Comparison of ENCODE assay signal across 8 cellular contexts in the genomic region with DNA sequence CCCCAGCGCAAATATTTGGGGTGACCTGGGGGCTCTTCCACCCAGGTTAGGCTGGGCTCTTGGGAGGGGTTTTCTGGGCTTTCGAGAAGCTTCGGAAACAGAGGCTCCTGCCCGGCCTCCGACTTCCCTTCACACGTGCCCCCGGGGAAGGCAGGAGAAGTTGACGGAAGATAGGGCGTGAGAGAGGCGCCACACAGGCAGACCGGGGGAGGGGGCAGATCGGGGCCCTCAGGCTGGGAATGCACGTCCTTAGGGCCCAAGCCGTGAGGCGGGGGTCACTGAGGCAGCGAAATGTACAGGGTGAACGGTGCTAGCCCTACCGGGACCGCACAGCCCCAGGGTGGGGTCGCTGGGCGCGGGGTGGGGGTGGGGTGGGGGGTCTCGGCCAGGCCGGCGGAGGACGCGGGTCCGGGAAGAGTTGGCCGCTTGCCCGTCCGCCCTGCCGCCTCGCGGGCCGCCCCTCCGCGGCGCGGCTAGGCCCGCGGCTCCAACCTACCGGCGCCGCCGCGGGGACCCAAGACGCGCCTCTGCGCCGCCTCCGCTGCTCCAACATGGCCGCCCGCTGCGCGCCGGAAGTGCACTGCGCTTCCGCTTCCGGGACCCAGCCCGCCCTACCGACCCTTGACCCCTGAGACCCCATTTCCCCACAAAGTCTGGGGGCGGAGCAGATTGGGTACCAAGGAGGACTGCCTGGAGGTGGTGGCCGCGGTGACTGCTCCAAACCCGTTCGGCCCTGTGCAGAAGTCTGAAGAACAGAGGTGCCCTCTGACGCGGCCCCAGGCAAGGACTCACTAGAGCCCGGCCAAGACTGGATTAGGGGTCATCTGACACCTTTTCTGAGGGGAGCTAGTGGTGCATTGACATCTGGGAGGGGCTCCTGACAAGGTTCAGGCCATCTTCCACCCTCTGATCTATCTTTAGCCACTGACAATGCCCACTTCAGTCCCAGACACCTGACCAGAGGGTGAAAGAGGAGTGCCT. TPM values are rescaled to one million over a fixed set of nuclear protein-coding genes. Genes with fewer than 3 reads are reported as not detected.
DNase-seq lines count a peak whose midpoint lies in the region; TF ChIP-seq lines count a peak whose summit lies in the region.

A gene (minus strand): TSS at position 561 of the 981 bp plus-strand sequence. CDS start 2,123 bp downstream, outside the sequence.

- H3K9me3 ChIP-seq in neuronal stem cell (replicated peaks in 1 of 2; ENCODE audit: control insufficient read depth in 2 of 2, insufficient read depth in 1 of 2, low read depth in 1 of 2, low read length in 2 of 2) (peaks cover 0 to 6% of the 10 kb centered on the region in 2 donors), subcutaneous abdominal adipose tissue (ENCODE audit: control insufficient read depth in 5 of 5, low read length in 5 of 5) (no peaks in the 10 kb centered on the region)

- H3K23ac ChIP-seq in neuronal stem cell (ENCODE audit: low read depth, low read length, poor library complexity), result peak within 1 kb of the TSS; percentile 70

- peak within 1 kb of the TSS; percentile 50 for H3K14ac ChIP-seq in neuronal stem cell (ENCODE audit: low read length)

- H2BK120ac ChIP-seq in neuronal stem cell (ENCODE audit: low read depth, low read length), result peak within 1 kb of the TSS; percentile 14

- H4K8ac ChIP-seq in neuronal stem cell (ENCODE audit: low read depth, low read length), result peak within 1 kb of the TSS; percentile 99

- H3K27me3 ChIP-seq in ACC112 (ENCODE audit: insufficient read depth, low read length), result no peaks in the 10 kb centered on the region
- H3K27me3 ChIP-seq in neuronal stem cell (ENCODE audit: control insufficient read depth in 3 of 3, insufficient read depth in 3 of 3, low read depth in 1 of 3, low read length in 3 of 3), result peaks cover 0 to 2% (median 0%) of the 10 kb centered on the region in 3 experiments
- H3K27me3 ChIP-seq in subcutaneous abdominal adipose tissue (ENCODE audit: control insufficient read depth in 5 of 5, insufficient read depth in 4 of 5, low read length in 5 of 5), result no peaks in the 10 kb centered on the region

- peak within 1 kb of the TSS; percentile 95 for H2AK5ac ChIP-seq in neuronal stem cell (ENCODE audit: low read depth, low read length)

- peak within 1 kb of the TSS; percentile 97 for H2BK15ac ChIP-seq in neuronal stem cell (ENCODE audit: low read length)

- peak within 1 kb of the TSS; percentile 41 for H4K91ac ChIP-seq in neuronal stem cell (ENCODE audit: low read depth, low read length, poor library complexity)

- H3K79me1 ChIP-seq in neuronal stem cell (ENCODE audit: low read depth, low read length), result peaks cover 5% of the 10 kb centered on the region

- H3K36me3 ChIP-seq in ACC112 (ENCODE audit: insufficient read depth, low read length) (peaks cover 13% of the 10 kb centered on the region; the same call in 1 of the 2 replicates), neuronal stem cell (replicated peaks in 1 of 2; ENCODE audit: control insufficient read depth in 2 of 2, insufficient read depth in 2 of 2, low read length in 2 of 2) (peaks cover 20 to 39% of the 10 kb centered on the region in 2 donors), subcutaneous abdominal adipose tissue (ENCODE audit: control insufficient read depth in 5 of 5, insufficient read depth in 5 of 5, low read length in 5 of 5) (peaks cover 0 to 32% (median 24%) of the 10 kb centered on the region in 5 donors)

- H3K4ac ChIP-seq in neuronal stem cell (ENCODE audit: low read length), result peak within 1 kb of the TSS; percentile 93

- peak within 1 kb of the TSS; percentile 98 for H2AFZ ChIP-seq in ACC112 (ENCODE audit: low read length, unreplicated experiment)
- H2AFZ ChIP-seq in neuronal stem cell (ENCODE audit: low read length), result peak within 1 kb of the TSS; percentile 90

- peak within 1 kb of the TSS; percentile 95 for H3K18ac ChIP-seq in neuronal stem cell (ENCODE audit: low read length)

- H3K4me1 ChIP-seq in ACC112 (ENCODE audit: control insufficient read depth, insufficient read depth, low read length, unreplicated experiment) (peaks cover 21% of the 10 kb centered on the region), neuronal stem cell (ENCODE audit: control insufficient read depth in 2 of 2, insufficient read depth in 1 of 2, low read depth in 1 of 2, low read length in 2 of 2) (peaks cover 3 to 13% of the 10 kb centered on the region in 2 donors), subcutaneous abdominal adipose tissue (ENCODE audit: control insufficient read depth in 5 of 5, insufficient read depth in 5 of 5, low read length in 5 of 5) (peaks cover 8 to 37% (median 33%) of the 10 kb centered on the region in 5 donors)

- peak; percentile 67 for TF ChIP-seq POLR2A in GM18526 (IDR thresholded peaks at IDR 0.05; ENCODE audit: extremely low read depth, insufficient read length)

- H3K4me3 ChIP-seq in ACC112 (ENCODE audit: low read depth, low read length) (peak within 1 kb of the TSS; percentile 95), neuronal stem cell (ENCODE audit: low read length in 2 of 2) (peak within 1 kb of the TSS; percentile 97 to 98), subcutaneous abdominal adipose tissue (ENCODE audit: low read depth in 1 of 5, low read length in 5 of 5) (peak within 1 kb of the TSS; percentile 75 to 83 (median 80))

- peak within 1 kb of the TSS; percentile 77 for H2BK5ac ChIP-seq in neuronal stem cell (ENCODE audit: low read length)

- peak within 1 kb of the TSS; percentile 82 for H2BK12ac ChIP-seq in neuronal stem cell (ENCODE audit: low read length)

- H3K4me2 ChIP-seq in neuronal stem cell (ENCODE audit: insufficient read depth, low read length, poor library complexity, severe bottlenecking), result peak within 1 kb of the TSS; percentile 53

- H3K9ac ChIP-seq in neuronal stem cell (ENCODE audit: low read depth, low read length, poor library complexity) (peak within 1 kb of the TSS; percentile 91), subcutaneous abdominal adipose tissue (ENCODE audit: low read length in 5 of 5) (peak within 1 kb of the TSS; percentile 82 to 91 (median 88))

- DNase-seq in HUDEP-2 (lab: John Stamatoyannopoulos, UW; ENCODE audit: unreplicated experiment in 76 of 76), result peak in 69 of 76 experiments; percentile 11 to 75 (median 57)
- DNase-seq in SHP77 treated with DMSO at 0.1 percent for 48 hours (lab: John Stamatoyannopoulos, UW), result peak; percentile 31
- peak; percentile 49 for DNase-seq in activated gamma-delta T cell (lab: John Stamatoyannopoulos, UW)
- DNase-seq in foreskin melanocyte, result peak; percentile 49
- no peak for DNase-seq in neuronal stem cell (ENCODE audit: low spot score)

- no CpG with 5 or more reads among the region's 69 CpGs for WGBS in neuronal stem cell (ENCODE audit: extremely low coverage in 2 of 2, insufficient read length in 2 of 2, insufficient replicate concordance in 1 of 2), 2 donors

- H3K79me2 ChIP-seq in ACC112 (ENCODE audit: control insufficient read depth, insufficient read depth, low read length, unreplicated experiment), result peaks cover 34% of the 10 kb centered on the region

- peak within 1 kb of the TSS; percentile 36 for H3K27ac ChIP-seq in ACC112 (ENCODE audit: low read depth, low read length)
- no peak within 1 kb of the TSS for H3K27ac ChIP-seq in neuronal stem cell (replicated peaks; ENCODE audit: low read length)
- peak within 1 kb of the TSS; percentile 73 for H3K27ac ChIP-seq in subcutaneous abdominal adipose tissue (ENCODE audit: low read depth, low read length)

RNA-seq across cellular contexts. Expression of the gene that starts here (rescaled TPM):
- polyA plus RNA-seq in neuronal stem cell (2013, experiment 1 of 2), result 17.1 TPM
- polyA plus RNA-seq in neuronal stem cell (2013, experiment 2 of 2), result 16.2 TPM
